ENCODE assay signal across 11 cellular contexts in genomic region chr11:67371199-67371548, GRCh38. TPM values are rescaled to one million over a fixed set of nuclear protein-coding genes. Genes with fewer than 3 reads are reported as not detected.
A peak's percentile ranks its signal among the peaks of the same experiment; 100 is the strongest.
DNase-seq lines count a peak whose midpoint lies in the region; ATAC-seq and TF ChIP-seq lines count a peak whose summit lies in the region.
"Had no signal": no experiment of that assay in that cellular context is flagged by ENCODE, and none has a peak within 500 bp of the region (broad histone marks: within the 10 kb centered on the region; RNA-seq: fewer than 3 reads in every experiment).

No MANE protein-coding gene starts in this region.

- peak overlapping the region; percentile 58 for H3K4me3 Mint-ChIP-seq in activated CD4-positive, alpha-beta T cell treated with anti-CD3 and anti-CD28 coated beads for 36 hours
- H3K4me3 Mint-ChIP-seq in activated CD8-positive, alpha-beta T cell treated with anti-CD3 and anti-CD28 coated beads, Interleukin-2, amount 10 ng/mL, durations not matched to agents 7 days and 5 days, result peak overlapping the region; percentile 44

- no peak for DNase-seq in activated CD4-positive, alpha-beta T cell treated with anti-CD3 and anti-CD28 coated beads for 36 hours
- no peak for DNase-seq in activated CD4-positive, alpha-beta T cell treated with anti-CD3 and anti-CD28 coated beads for 48 hours
- no peak for DNase-seq in activated CD8-positive, alpha-beta T cell treated with anti-CD3 and anti-CD28 coated beads, Interleukin-2, amount 10 ng/mL, durations not matched to agents 7 days and 5 days
- DNase-seq in tibial nerve (ENCODE audit: low spot score in 2 of 2) (no peak), NCI-H1105 treated with DMSO at 0.1 percent for 48 hours (lab: John Stamatoyannopoulos, UW) (no peak), NCI-H226 (no peak)
- no peak for DNase-seq in effector CD8-positive, alpha-beta T cell (lab: John Stamatoyannopoulos, UW)

- POLR2A ChIA-PET in activated CD4-positive, alpha-beta T cell treated with anti-CD3 and anti-CD28 coated beads for 36 hours (lab: Charles Lee), result no interaction called here
- POLR2A ChIA-PET in activated CD8-positive, alpha-beta T cell treated with anti-CD3 and anti-CD28 coated beads, Interleukin-2, amount 10 ng/mL, durations not matched to agents 7 days and 5 days (lab: Charles Lee), result no interaction called here

- H3K27ac ChIP-seq in tibial nerve, result peak overlapping the region in 3 of 4 donors; percentile 96 to 99 (median 98)

- no peak overlapping the region for H3K27ac Mint-ChIP-seq in activated CD4-positive, alpha-beta T cell treated with anti-CD3 and anti-CD28 coated beads for 36 hours
- no peak overlapping the region for H3K27ac Mint-ChIP-seq in activated CD8-positive, alpha-beta T cell treated with anti-CD3 and anti-CD28 coated beads, Interleukin-2, amount 10 ng/mL, durations not matched to agents 7 days and 5 days

- no peaks in the 10 kb centered on the region for H3K36me3 ChIP-seq in iPS-15b (ENCODE audit: control insufficient read depth, insufficient read depth, low read length)
- no peaks in the 10 kb centered on the region for H3K36me3 ChIP-seq in tibial nerve
- H3K36me3 ChIP-seq: adrenal gland had no signal

- H3K4me3 ChIP-seq in iPS-15b (ENCODE audit: low read depth, low read length), result peak overlapping the region; percentile 59
- H3K4me3 ChIP-seq in tibial nerve, result peak overlapping the region in 1 of 4 donors; percentile 46

- H3K4me1 ChIP-seq in iPS-15b (ENCODE audit: control insufficient read depth, insufficient read depth, low read length) (peaks cover 23% of the 10 kb centered on the region), tibial nerve (peaks cover 0 to 82% (median 63%) of the 10 kb centered on the region in 4 donors)

- no peak overlapping the region for H3K9ac ChIP-seq in iPS-15b (ENCODE audit: low read depth, low read length)

- ATAC-seq in activated CD4-positive, alpha-beta T cell treated with anti-CD3 and anti-CD28 coated beads for 36 hours, result no peak
- ATAC-seq in activated CD8-positive, alpha-beta T cell treated with anti-CD3 and anti-CD28 coated beads, Interleukin-2, amount 10 ng/mL, durations not matched to agents 7 days and 5 days, result no peak

- WGBS in tibial nerve, 2 donors, result 16 to 25% methylated on average over 3 of the region's 3 CpGs

- H3K9me3 ChIP-seq in iPS-15b (ENCODE audit: control insufficient read depth, insufficient read depth, low read length), result no peaks in the 10 kb centered on the region
- no peaks in the 10 kb centered on the region for H3K9me3 ChIP-seq in tibial nerve
- H3K9me3 ChIP-seq: adrenal gland, SJCRH30 had no signal

- H3K27me3 Mint-ChIP-seq in activated CD4-positive, alpha-beta T cell treated with anti-CD3 and anti-CD28 coated beads for 36 hours, result peaks cover 32% of the 10 kb centered on the region
- H3K27me3 Mint-ChIP-seq in activated CD8-positive, alpha-beta T cell treated with anti-CD3 and anti-CD28 coated beads, Interleukin-2, amount 10 ng/mL, durations not matched to agents 7 days and 5 days (ENCODE audit: low read depth), result peaks cover 54% of the 10 kb centered on the region

- peaks cover 42% of the 10 kb centered on the region for H3K4me1 Mint-ChIP-seq in activated CD4-positive, alpha-beta T cell treated with anti-CD3 and anti-CD28 coated beads for 36 hours
- peaks cover 66% of the 10 kb centered on the region for H3K4me1 Mint-ChIP-seq in activated CD8-positive, alpha-beta T cell treated with anti-CD3 and anti-CD28 coated beads, Interleukin-2, amount 10 ng/mL, durations not matched to agents 7 days and 5 days (ENCODE audit: low read depth)

- H3K9me3 Mint-ChIP-seq in activated CD4-positive, alpha-beta T cell treated with anti-CD3 and anti-CD28 coated beads for 36 hours (ENCODE audit: low read depth), result no peaks in the 10 kb centered on the region
- H3K9me3 Mint-ChIP-seq in activated CD8-positive, alpha-beta T cell treated with anti-CD3 and anti-CD28 coated beads, Interleukin-2, amount 10 ng/mL, durations not matched to agents 7 days and 5 days (ENCODE audit: insufficient read depth), result no peaks in the 10 kb centered on the region

- TF ChIP-seq CTCF in tibial nerve (IDR thresholded peaks at IDR 0.05), result no peak

- TF ChIP-seq EP300 in tibial nerve (IDR thresholded peaks at IDR 0.05), result no peak

- no peaks in the 10 kb centered on the region for H3K36me3 Mint-ChIP-seq in activated CD4-positive, alpha-beta T cell treated with anti-CD3 and anti-CD28 coated beads for 36 hours (ENCODE audit: low read depth)
- no peaks in the 10 kb centered on the region for H3K36me3 Mint-ChIP-seq in activated CD8-positive, alpha-beta T cell treated with anti-CD3 and anti-CD28 coated beads, Interleukin-2, amount 10 ng/mL, durations not matched to agents 7 days and 5 days (ENCODE audit: low read depth)

- intact Hi-C loops in activated CD4-positive, alpha-beta T cell treated with anti-CD3 and anti-CD28 coated beads for 36 hours (cut with DNase I, micrococcal nuclease), result no loop called here

- TF ChIP-seq POLR2A in tibial nerve (IDR thresholded peaks at IDR 0.05), result no peak

- CTCF ChIA-PET in activated CD4-positive, alpha-beta T cell treated with anti-CD3 and anti-CD28 coated beads for 36 hours (lab: Charles Lee), result interaction anchor here (0.6 to 4.1 kb wide), 11 partner anchors 10 to 259 kb away, joined by 3 to 44 read pairs (median 10); partner anchors contain the start of gene NUDT8
- CTCF ChIA-PET in activated CD8-positive, alpha-beta T cell treated with anti-CD3 and anti-CD28 coated beads, Interleukin-2, amount 10 ng/mL, durations not matched to agents 7 days and 5 days (lab: Charles Lee), result interaction anchor here (0.9 to 31.4 kb wide), 7 partner anchors 12 to 112 kb away, joined by 3 to 998 read pairs (median 4); partner anchors contain the start of genes AIP and POLD4

- peaks cover 32% of the 10 kb centered on the region for H3K27me3 ChIP-seq in iPS-15b (ENCODE audit: control insufficient read depth, insufficient read depth, low read length)
- no peaks in the 10 kb centered on the region for H3K27me3 ChIP-seq in tibial nerve
- H3K27me3 ChIP-seq: adrenal gland, SJCRH30 had no signal

RNA-seq across cellular contexts. Expression of gene CLCF1, which starts 2.2 kb away (rescaled TPM):
- total RNA-seq in activated CD4-positive, alpha-beta T cell treated with anti-CD3 and anti-CD28 coated beads for 36 hours, result under 1 TPM; 0.09 to 0.27 TPM
- under 1 TPM; 0.29 to 0.50 TPM for total RNA-seq in activated CD8-positive, alpha-beta T cell treated with anti-CD3 and anti-CD28 coated beads, Interleukin-2, amount 10 ng/mL, durations not matched to agents 7 days and 5 days
- 10 to 100 TPM in 1 of 4 donors, 1 to 10 TPM in 3; 3.7 to 23.1 (median 5.9) TPM for total RNA-seq in tibial nerve
- total RNA-seq: temporal lobe had no signal

RNA-seq across cellular contexts. Expression of gene POLD4, which starts 17.8 kb away (rescaled TPM):
- total RNA-seq in activated CD4-positive, alpha-beta T cell treated with anti-CD3 and anti-CD28 coated beads for 36 hours, result 10 to 100 TPM; 31.3 to 37.5 TPM
- 10 to 100 TPM; 53.2 to 56.7 TPM for total RNA-seq in activated CD8-positive, alpha-beta T cell treated with anti-CD3 and anti-CD28 coated beads, Interleukin-2, amount 10 ng/mL, durations not matched to agents 7 days and 5 days
- 100 to 1,000 TPM in 1 of 4 donors, 10 to 100 TPM in 3; 70.8 to 154 (median 88.5) TPM for total RNA-seq in tibial nerve

RNA-seq across cellular contexts. Expression of gene RAD9A, which starts 20.6 kb away (rescaled TPM):
- 10 to 100 TPM; 28.8 to 30.0 TPM for total RNA-seq in activated CD4-positive, alpha-beta T cell treated with anti-CD3 and anti-CD28 coated beads for 36 hours
- total RNA-seq in activated CD8-positive, alpha-beta T cell treated with anti-CD3 and anti-CD28 coated beads, Interleukin-2, amount 10 ng/mL, durations not matched to agents 7 days and 5 days, result 10 to 100 TPM; 59.5 to 60.4 TPM
- total RNA-seq in tibial nerve, result 10 to 100 TPM; 22.7 to 39.0 (median 36.4) TPM

RNA-seq across cellular contexts. Expression of gene PPP1CA, which starts 30.5 kb away (rescaled TPM):
- total RNA-seq in activated CD4-positive, alpha-beta T cell treated with anti-CD3 and anti-CD28 coated beads for 36 hours, result 100 to 1,000 TPM; 199 to 227 TPM
- 100 to 1,000 TPM; 429 to 434 TPM for total RNA-seq in activated CD8-positive, alpha-beta T cell treated with anti-CD3 and anti-CD28 coated beads, Interleukin-2, amount 10 ng/mL, durations not matched to agents 7 days and 5 days
- total RNA-seq in tibial nerve, result 10 to 100 TPM; 50.6 to 97.8 (median 72.7) TPM

RNA-seq across cellular contexts. Expression of gene TBC1D10C, which starts 32.7 kb away (rescaled TPM):
- total RNA-seq in activated CD4-positive, alpha-beta T cell treated with anti-CD3 and anti-CD28 coated beads for 36 hours, result 100 to 1,000 TPM in 1 of 2 experiments, 10 to 100 TPM in 1; 83.2 to 123 TPM
- 100 to 1,000 TPM; 345 to 352 TPM for total RNA-seq in activated CD8-positive, alpha-beta T cell treated with anti-CD3 and anti-CD28 coated beads, Interleukin-2, amount 10 ng/mL, durations not matched to agents 7 days and 5 days
- total RNA-seq in tibial nerve, result 1 to 10 TPM; 1.5 to 4.5 (median 2.2) TPM
- total RNA-seq: SJCRH30 had no signal
